ENCODE assay signal across 14 cellular contexts in genomic region chr3:193590088-193590856, GRCh38. TPM values are rescaled to one million over a fixed set of nuclear protein-coding genes. Genes with fewer than 3 reads are reported as not detected.
DNase-seq lines count a peak whose midpoint lies in the region; ATAC-seq and TF ChIP-seq lines count a peak whose summit lies in the region.
"Had no signal": no experiment of that assay in that cellular context is flagged by ENCODE, and none has a peak within 500 bp of the region (broad histone marks: within the 10 kb centered on the region; RNA-seq: fewer than 3 reads in every experiment).

No MANE protein-coding gene starts in this region.

- H3K27ac ChIP-seq in RWPE2 (ENCODE audit: poor library complexity, severe bottlenecking) = peak overlapping the region; percentile 47
- H3K27ac ChIP-seq: 22Rv1, VCaP had no signal

- TF ChIP-seq CTCF in RWPE2 (IDR thresholded peaks at IDR 0.05; ENCODE audit: poor library complexity, severe bottlenecking) = no peak
- no peak for TF ChIP-seq CTCF in type B pancreatic cell (conservative IDR thresholded peaks at IDR 0.05)

- peak; percentile 64 for ATAC-seq in RWPE2 (ENCODE audit: low read depth)
- peak; percentile 47 for ATAC-seq in esophagus mucosa

- no peak overlapping the region for H3K4me3 Mint-ChIP-seq in type B pancreatic cell

- no peaks in the 10 kb centered on the region for H3K27me3 Mint-ChIP-seq in type B pancreatic cell

- H3K36me3 ChIP-seq in RWPE2 (ENCODE audit: low read depth) = no peaks in the 10 kb centered on the region

- H3K9me3 Mint-ChIP-seq in type B pancreatic cell = no peaks in the 10 kb centered on the region

- H3K4me1 Mint-ChIP-seq in type B pancreatic cell (ENCODE audit: unreplicated experiment) = peaks cover 19% of the 10 kb centered on the region

- H3K36me3 Mint-ChIP-seq in type B pancreatic cell = no peaks in the 10 kb centered on the region

- H3K4me3 ChIP-seq in RWPE2 (ENCODE audit: severe bottlenecking) = no peak overlapping the region

- H3K4me1 ChIP-seq in RWPE2 (ENCODE audit: insufficient read depth, poor library complexity, severe bottlenecking) = peaks cover 25% of the 10 kb centered on the region

- H3K9me3 ChIP-seq in RWPE2 (ENCODE audit: severe bottlenecking) = no peaks in the 10 kb centered on the region

- peak; percentile 36 for DNase-seq in DMS53 (lab: John Stamatoyannopoulos, UW)
- DNase-seq in DMS53 treated with DMSO at 0.1 percent for 48 hours (lab: John Stamatoyannopoulos, UW; ENCODE audit: unreplicated experiment) = no peak
- DNase-seq in RWPE2 (ENCODE audit: low spot score) = peak; percentile 78
- no peak for DNase-seq in type B pancreatic cell (ENCODE audit: extremely low spot score, unreplicated experiment)
- no peak for DNase-seq in COR-L47 (lab: John Stamatoyannopoulos, UW)
- DNase-seq in activated CD4-positive, alpha-beta T cell treated with anti-CD3 and anti-CD28 coated beads, Interleukin-2, amount 50 U/mL, for 4 hours = no peak
- no peak for DNase-seq in AG08395 (ENCODE audit: low spot score)
- DNase-seq: activated gamma-delta T cell treated with Interleukin-2 at 50 U/mL for 16 hours; NCI-H524; stimulated activated CD4-positive, alpha-beta T cell treated with anti-CD3 and anti-CD28 coated beads, Interleukin-2, amount 100 ng/mL, for 48 hours; substantia nigra had no signal

- H3K27ac Mint-ChIP-seq in type B pancreatic cell = peak overlapping the region; percentile 30

- no peaks in the 10 kb centered on the region for H3K27me3 ChIP-seq in RWPE2 (ENCODE audit: insufficient read depth, poor library complexity, severe bottlenecking)

RNA-seq across cellular contexts. Expression of gene OPA1, which starts 2.7 kb away (rescaled TPM):
- total RNA-seq in esophagus mucosa (48.5 TPM), type B pancreatic cell (ENCODE audit: low replicate concordance) (56.5 and 57.7 TPM in 2 replicates)

RNA-seq across cellular contexts. Expression of gene ATP13A4, which starts 35.6 kb away (rescaled TPM):
- total RNA-seq in esophagus mucosa (20.5 TPM), type B pancreatic cell (ENCODE audit: low replicate concordance) (10.2 and 11.4 TPM in 2 replicates)

Comparison
In these comparisons a context has a peak if more than half of its experiments do, and no peak if none do; other contexts are left out.
1. DNase-seq: peak in DMS53 (single experiment) and RWPE2 (single experiment); none in DMS53 treated with DMSO at 0.1 percent for 48 hours (single experiment), type B pancreatic cell (single experiment), COR-L47 (single experiment), activated CD4-positive, alpha-beta T cell treated with anti-CD3 and anti-CD28 coated beads, Interleukin-2, amount 50 U/mL, for 4 hours (0 of 2) and AG08395 (single experiment).